Comparison of ENCODE assay signal across 11 cellular contexts in the genomic region with DNA sequence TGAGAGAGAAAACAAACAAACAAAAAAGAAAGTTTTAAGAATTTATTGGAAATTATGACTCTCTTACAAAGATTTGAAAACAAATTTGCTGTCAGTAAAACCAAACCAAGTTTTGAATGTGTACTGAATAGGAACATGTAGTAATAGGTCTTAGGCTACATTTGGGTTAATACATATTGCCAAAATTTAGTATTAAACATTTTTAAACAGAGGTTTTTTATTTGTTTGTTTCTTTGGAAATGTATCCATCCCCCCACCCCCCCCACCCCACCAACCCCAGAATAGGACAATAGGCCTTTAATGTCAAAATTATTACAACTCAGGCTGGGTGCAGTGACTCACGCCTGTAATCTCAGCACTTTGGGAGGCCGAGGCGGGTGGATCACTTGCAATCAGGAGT. TPM values are rescaled to one million over a fixed set of nuclear protein-coding genes. Genes with fewer than 3 reads are reported as not detected.
"Had no signal": no experiment of that assay in that cellular context is flagged by ENCODE, and none has a peak within 500 bp of the region (broad histone marks: within the 10 kb centered on the region; RNA-seq: fewer than 3 reads in every experiment).

No MANE protein-coding gene starts in this region.

- H3K4me3 ChIP-seq: GM23248, GM23338, HAP-1 had no signal

- ATAC-seq: GM23338, HCT116 had no signal

- H3K4me1 ChIP-seq: HAP-1 had no signal

- H2AFZ ChIP-seq: GM23248, GM23338 had no signal

- DNase-seq: GM23248, GOT3, H7, H9, HCEC 1CT, HFFc6 had no signal

- FAIRE-seq: H1, H54 had no signal

- H3K9me3 ChIP-seq: HAP-1 had no signal

- H3K9ac ChIP-seq: GM23248 had no signal

- H3K36me3 ChIP-seq: HAP-1 had no signal

- H3K4me2 ChIP-seq: GM23338 had no signal

- H3K27ac ChIP-seq: GM23248 had no signal

RNA-seq across cellular contexts. Expression of gene C6orf118, which starts 2.5 kb away (rescaled TPM):
- total RNA-seq: GM23248, H7, H9, HFFc6 had no signal
- polyA plus RNA-seq: GM23248 had no signal
